In genomic region chr2:32061973-32062861, GRCh38 we compare ENCODE assay signal across 8 cellular contexts. TPM values are rescaled to one million over a fixed set of nuclear protein-coding genes. Genes with fewer than 3 reads are reported as not detected.
DNase-seq lines count a peak whose midpoint lies in the region; ATAC-seq and TF ChIP-seq lines count a peak whose summit lies in the region.

No MANE protein-coding gene starts in this region.

- H3K36me3 ChIP-seq in HUES64 (ENCODE audit: insufficient read depth, low read length) (peaks cover 8% of the 10 kb centered on the region; the same call in 1 of the 2 replicates), endocrine pancreas (ENCODE audit: control insufficient read depth, insufficient read depth, low read length) (no peaks in the 10 kb centered on the region), upper lobe of left lung (no peaks in the 10 kb centered on the region)

- 59% methylated on average over 13 of the region's 13 CpGs for WGBS in HUES64
- WGBS in upper lobe of left lung, 2 donors: 47% methylated on average over 13 of the region's 13 CpGs

- ATAC-seq in upper lobe of left lung (ENCODE audit: low FRiP score in 2 of 2): peak; percentile 8 to 60
- no peak for ATAC-seq in GM19324 (IDR thresholded peaks at IDR 0.05; ENCODE audit: low FRiP score, unreplicated experiment)
- ATAC-seq in GM21423 (IDR thresholded peaks at IDR 0.05; ENCODE audit: unreplicated experiment): no peak

- DNase-seq in DMS 273 treated with DMSO at 0.1 percent for 48 hours (lab: John Stamatoyannopoulos, UW): peak; percentile 53
- peak; percentile 65 for DNase-seq in SK-N-DZ (ENCODE audit: low spot score)
- DNase-seq in mesenteric fat pad (ENCODE audit: low spot score): peak; percentile 62
- DNase-seq in upper lobe of left lung: peak in 1 of 2 donors; percentile 76

- no peak for TF ChIP-seq EP300 in upper lobe of left lung (IDR thresholded peaks at IDR 0.05)

- H3K4me1 ChIP-seq in HUES64 (ENCODE audit: insufficient read depth, low read length) (peaks cover 4% of the 10 kb centered on the region; the same call in 1 of the 2 replicates), endocrine pancreas (ENCODE audit: control insufficient read depth, insufficient read depth, low read length) (peaks cover 6% of the 10 kb centered on the region), upper lobe of left lung (peaks cover 14 to 31% (median 21%) of the 10 kb centered on the region in 4 donors)

- H3K9me3 ChIP-seq in HUES64 (ENCODE audit: insufficient read depth, low read depth, low read length): no peaks in the 10 kb centered on the region
- no peaks in the 10 kb centered on the region for H3K9me3 ChIP-seq in endocrine pancreas (ENCODE audit: control insufficient read depth, low read length)
- no peaks in the 10 kb centered on the region for H3K9me3 ChIP-seq in upper lobe of left lung

- H3K27ac ChIP-seq in HUES64 (ENCODE audit: low read depth, low read length) (no peak overlapping the region), upper lobe of left lung (peak overlapping the region; percentile 88 to 96 (median 94))

- no peak for TF ChIP-seq POLR2A in upper lobe of left lung (IDR thresholded peaks at IDR 0.05)

- H3K27me3 ChIP-seq in HUES64 (ENCODE audit: insufficient read depth, low read length): no peaks in the 10 kb centered on the region
- no peaks in the 10 kb centered on the region for H3K27me3 ChIP-seq in endocrine pancreas (ENCODE audit: control insufficient read depth, insufficient read depth, low read length)
- H3K27me3 ChIP-seq in upper lobe of left lung: no peaks in the 10 kb centered on the region

- H3K9ac ChIP-seq in HUES64 (ENCODE audit: low read depth, low read length) (peak overlapping the region; percentile 4; the same call in 1 of the 2 replicates), endocrine pancreas (ENCODE audit: control insufficient read depth, insufficient read depth, low read length) (no peak overlapping the region)

- TF ChIP-seq CTCF in upper lobe of left lung (IDR thresholded peaks at IDR 0.05): no peak

- peak overlapping the region; percentile 84 for H3K4me3 ChIP-seq in HUES64 (ENCODE audit: low read length)
- H3K4me3 ChIP-seq in endocrine pancreas (ENCODE audit: control insufficient read depth, insufficient read depth, low read length): peak overlapping the region; percentile 88
- peak overlapping the region in 3 of 4 donors; percentile 81 to 90 (median 88) for H3K4me3 ChIP-seq in upper lobe of left lung

RNA-seq across cellular contexts. Expression of gene SPAST, which starts 1.1 kb away (rescaled TPM):
- 25.1 TPM for polyA plus RNA-seq in HUES64 (2013, experiment 1 of 2)
- polyA plus RNA-seq in HUES64 (2013, experiment 2 of 2): 24.5 TPM
- 30.6 and 32.4 TPM in 2 replicates for polyA plus RNA-seq in SK-N-DZ (2014; cell fraction: cytosol; rRNA removed)
- polyA plus RNA-seq in SK-N-DZ (2014; cell fraction: nucleus; rRNA removed): 11.3 and 12.9 TPM in 2 replicates
- total RNA-seq in mesenteric fat pad: 12.5 TPM
- 10 to 100 TPM in 5 of 6 donors, 1 to 10 TPM in 1; 9.9 to 28.3 (median 14.8) TPM for total RNA-seq in upper lobe of left lung

RNA-seq across cellular contexts. Expression of gene DPY30, which starts 22.6 kb away (rescaled TPM):
- polyA plus RNA-seq in HUES64 (2013, experiment 1 of 2): 134 TPM
- polyA plus RNA-seq in HUES64 (2013, experiment 2 of 2): 152 TPM
- polyA plus RNA-seq in SK-N-DZ (2014; cell fraction: cytosol; rRNA removed): 126 and 128 TPM in 2 replicates
- 39.7 and 79.3 TPM in 2 replicates for polyA plus RNA-seq in SK-N-DZ (2014; cell fraction: nucleus; rRNA removed)
- 44.8 TPM for total RNA-seq in mesenteric fat pad
- total RNA-seq in upper lobe of left lung: 10 to 100 TPM; 10.1 to 92.8 (median 51.7) TPM

RNA-seq across cellular contexts. Expression of gene MEMO1, which starts 51.4 kb away (rescaled TPM):
- polyA plus RNA-seq in HUES64 (2013, experiment 1 of 2): 46.0 TPM
- 46.2 TPM for polyA plus RNA-seq in HUES64 (2013, experiment 2 of 2)
- polyA plus RNA-seq in SK-N-DZ (2014; cell fraction: cytosol; rRNA removed): 31.9 and 34.7 TPM in 2 replicates
- polyA plus RNA-seq in SK-N-DZ (2014; cell fraction: nucleus; rRNA removed): 16.4 and 26.5 TPM in 2 replicates
- total RNA-seq in mesenteric fat pad (38.8 TPM), upper lobe of left lung (10 to 100 TPM; 12.7 to 32.3 (median 23.6) TPM)

Comparison
In these comparisons a context has a peak if more than half of its experiments do, and no peak if none do; other contexts are left out.
1. ATAC-seq: peak in upper lobe of left lung (2 of 2); none in GM19324 (single experiment) and GM21423 (single experiment).
2. Peak in every context shown above with its lines, with median percentiles within 50 percentile points of each other: H3K4me3 ChIP-seq.